22 cellular contexts compared by ENCODE assay signal in the genomic region with DNA sequence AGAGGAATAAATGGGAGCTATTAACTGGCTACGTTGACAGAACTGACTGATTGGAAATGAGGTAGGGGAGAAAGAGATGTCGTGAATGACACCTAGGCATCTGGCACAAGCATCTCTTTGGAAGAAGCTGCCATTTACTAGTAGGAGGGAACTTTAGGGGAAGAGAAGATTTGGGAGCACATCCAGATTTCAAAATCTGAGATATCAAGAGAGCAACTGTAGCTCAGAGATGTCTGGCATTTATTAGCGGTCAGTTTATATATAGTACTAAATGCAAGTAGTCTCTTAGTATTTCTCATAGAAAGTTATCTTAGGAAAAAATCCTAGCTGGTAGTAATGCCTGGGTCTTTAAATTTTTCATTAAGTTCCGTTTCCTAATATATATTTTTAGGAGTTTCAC.
"Had no signal": no experiment of that assay in that cellular context is flagged by ENCODE, and none has a peak within 500 bp of the region (broad histone marks: within the 10 kb centered on the region; RNA-seq: fewer than 3 reads in every experiment).

No MANE protein-coding gene starts in this region.

- H3K36me3 ChIP-seq: esophagus squamous epithelium, gastrocnemius medialis, left lung, lower lobe of right lung, neural progenitor cell, prostate gland, right atrium auricular region, spleen, suprapubic skin, transverse colon, vagina had no signal

- H3K4me2 ChIP-seq: neural progenitor cell had no signal

- H3K9ac ChIP-seq: neural progenitor cell had no signal

- H3K27me3 ChIP-seq: esophagus squamous epithelium, gastrocnemius medialis, left lung, neural progenitor cell, right atrium auricular region, spleen, suprapubic skin, transverse colon, vagina had no signal

- H3K27ac ChIP-seq: esophagus squamous epithelium, gastrocnemius medialis, left lung, lower lobe of right lung, neural progenitor cell, prostate gland, right atrium auricular region, spleen, suprapubic skin, transverse colon, vagina had no signal

- H3K4me3 ChIP-seq: esophagus squamous epithelium, gastrocnemius medialis, left lung, lower lobe of right lung, mucosa of descending colon, neural progenitor cell, prostate gland, right atrium auricular region, spleen, suprapubic skin, transverse colon, vagina had no signal

- H3K9me3 ChIP-seq: esophagus squamous epithelium, gastrocnemius medialis, left lung, lower lobe of right lung, mucosa of descending colon, prostate gland, right atrium auricular region, spleen, suprapubic skin, transverse colon, vagina had no signal

- ATAC-seq: effector memory CD8-positive, alpha-beta T cell; gastrocnemius medialis; left lung; lower lobe of right lung; mucosa of descending colon; natural killer cell treated with Interleukin-12 subunit alpha and Interleukin-12 subunit beta and Interleukin-15 and Interleukin-18, amount 100 ng/mL, for 72 hours; sciatic nerve; stimulated activated naive B cell treated with anti-CD40 and anti-IgM and Interleukin-4, amounts not matched to agents 10 μg/mL and 1 μg/mL and 100 μg/mL, for 72 hours; stimulated activated naive CD8-positive, alpha-beta T cell treated with anti-CD3 and anti-CD28 coated beads, Interleukin-15, amount 100 ng/mL, for 72 hours had no signal

- H2AFZ ChIP-seq: neural progenitor cell had no signal

- H3K4me1 ChIP-seq: lower lobe of right lung, neural progenitor cell, prostate gland had no signal

- DNase-seq: cortex of kidney; effector memory CD8-positive, alpha-beta T cell; erythroblast; esophagus squamous epithelium; foreskin fibroblast; gastrocnemius medialis; head of caudate nucleus; left lung; lower lobe of right lung; mucosa of descending colon; naive B cell; spleen; stimulated activated naive B cell treated with anti-CD40 and anti-IgM and Interleukin-4, amounts not matched to agents 10 μg/mL and 1 μg/mL and 100 μg/mL, for 72 hours; stimulated activated naive CD8-positive, alpha-beta T cell treated with anti-CD3 and anti-CD28 coated beads, Interleukin-15, amount 100 ng/mL, for 72 hours; transverse colon had no signal
